In the genomic region with DNA sequence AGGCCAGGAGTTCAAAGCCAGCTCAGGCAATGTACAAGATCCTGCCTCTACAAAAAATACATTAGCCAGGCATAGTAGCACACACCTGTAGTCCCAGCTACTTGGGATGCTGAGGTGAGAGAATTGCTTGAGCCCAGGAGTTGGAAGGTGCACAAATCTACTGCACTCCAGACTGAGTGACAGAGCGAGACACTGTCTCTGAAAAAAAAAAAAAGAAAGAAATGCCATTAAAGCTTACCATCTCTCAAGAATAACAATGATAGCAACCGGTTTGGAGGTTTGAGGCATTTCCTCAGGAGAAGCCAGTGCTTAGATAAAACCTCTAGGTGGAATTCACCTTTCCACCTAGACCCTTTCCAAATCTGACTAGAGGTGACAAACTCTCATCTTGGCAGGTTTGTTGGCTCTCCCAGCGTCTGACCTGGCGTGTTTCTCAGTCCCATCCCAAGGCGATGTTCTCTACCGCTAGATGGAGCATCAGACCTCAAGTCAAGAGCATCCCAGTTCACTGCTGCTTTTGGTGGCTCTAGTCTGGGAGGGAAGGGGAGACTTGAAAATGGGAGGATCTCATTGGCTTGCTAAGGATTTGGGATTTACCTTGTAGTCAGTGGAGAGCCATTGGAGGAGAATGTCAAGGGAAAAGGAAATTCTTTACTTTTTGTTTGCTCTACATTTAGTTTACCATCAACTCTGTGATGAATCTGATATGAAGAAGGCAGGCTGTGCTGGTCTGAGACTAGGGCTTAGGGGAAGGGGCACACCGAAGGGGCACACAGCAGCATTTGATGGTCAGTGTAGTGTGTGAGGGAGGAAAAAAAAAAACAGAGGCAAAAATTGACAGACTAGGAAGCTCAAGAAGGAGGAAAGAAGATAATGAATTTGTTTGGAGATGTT, we compare ENCODE assay signal across 8 cellular contexts.
DNase-seq lines count a peak whose midpoint lies in the region; ATAC-seq, FAIRE-seq and TF ChIP-seq lines count a peak whose summit lies in the region.

No MANE protein-coding gene starts in this region.

- H3K4me3 ChIP-seq in A673 (ENCODE audit: low read depth, low read length, poor library complexity, severe bottlenecking), result no peak overlapping the region
- H3K4me3 ChIP-seq in SJSA1, result no peak overlapping the region

- TF ChIP-seq CTCF in A673 (conservative IDR thresholded peaks at IDR 0.05; ENCODE audit: low read depth, low read length) (peak; percentile 77), MCF 10A (IDR thresholded peaks at IDR 0.05; ENCODE audit: unreplicated experiment) (peak; percentile 61)

- POLR2A ChIA-PET in A673 (lab: Charles Lee; ENCODE audit: low non-redundant PET), result no interaction called here
- POLR2A ChIA-PET in MCF 10A (lab: Yijun Ruan, JAX), result interaction anchor here (0.7 to 2.1 kb wide), 7 partner anchors 10 to 128 kb away, joined by 3 to 12 read pairs (median 5); partner anchors contain the start of gene NCOA7

- no peaks in the 10 kb centered on the region for H3K9me3 ChIP-seq in A673 (ENCODE audit: low read depth, low read length, poor library complexity, severe bottlenecking)
- H3K9me3 ChIP-seq in SJSA1 (replicated peaks), result no peaks in the 10 kb centered on the region

- CTCF ChIA-PET in A673 (lab: Charles Lee) (interaction anchor here (0.6 to 1.4 kb wide), 5 partner anchors 67 to 1637 kb away, joined by 3 to 5 read pairs (median 4); no protein-coding TSS in a partner anchor), MCF 10A (lab: Yijun Ruan, JAX) (interaction anchor here (0.6 to 4.3 kb wide), 54 partner anchors 9 to 617 kb away, joined by 3 to 156 read pairs (median 6); partner anchors contain the start of genes HINT3 and TRMT11)

- H3K27me3 ChIP-seq in A673 (replicated peaks; ENCODE audit: insufficient read depth, low read depth, low read length, poor library complexity), result no peaks in the 10 kb centered on the region
- H3K27me3 ChIP-seq in SJSA1 (replicated peaks), result no peaks in the 10 kb centered on the region

- ATAC-seq in HG03521 (IDR thresholded peaks at IDR 0.05; ENCODE audit: unreplicated experiment), result peak; percentile 61
- ATAC-seq in GM18873 (IDR thresholded peaks at IDR 0.05; ENCODE audit: low FRiP score, unreplicated experiment), result no peak

- H3K4me1 Mint-ChIP-seq in MCF 10A (ENCODE audit: insufficient read depth, unreplicated experiment), result peaks cover 25% of the 10 kb centered on the region

- no peaks in the 10 kb centered on the region for H3K4me1 ChIP-seq in A673 (ENCODE audit: insufficient read depth, low read length, poor library complexity, severe bottlenecking)
- H3K4me1 ChIP-seq in SJSA1 (replicated peaks), result no peaks in the 10 kb centered on the region

- H3K4me3 Mint-ChIP-seq in MCF 10A (ENCODE audit: unreplicated experiment), result no peak overlapping the region

- BruUV-seq in A673 (replicated peaks; lab: Mats Ljungman, UMichigan) (no TSS peak), MCF 10A (replicated peaks; lab: Mats Ljungman, UMichigan) (no TSS peak)

- DNase-seq in A673 (ENCODE audit: low spot score) (peak; percentile 74), GM18507 (ENCODE audit: extremely low spot score, insufficient read length, low read depth) (peak; percentile 14), SJSA1 (ENCODE audit: low read depth in 1 of 2, low spot score in 2 of 2) (peak; percentile 62 to 63), MCF 10A (ENCODE audit: unreplicated experiment) (peak; percentile 86), iPS-NIHi7 (ENCODE audit: extremely low spot score) (peak; percentile 95)
- peak; percentile 13 for DNase-seq in stimulated activated CD4-positive, alpha-beta T cell treated with anti-CD3 and anti-CD28 coated beads, Interleukin-1b, Interleukin-23, amount 100 ng/mL, for 48 hours

- peak overlapping the region; percentile 49 for H3K27ac Mint-ChIP-seq in MCF 10A (ENCODE audit: low read depth, unreplicated experiment)

- H3K27me3 Mint-ChIP-seq in MCF 10A (ENCODE audit: insufficient read depth, unreplicated experiment), result no peaks in the 10 kb centered on the region

- H3K36me3 ChIP-seq in A673 (ENCODE audit: insufficient read depth, low read length, poor library complexity, severe bottlenecking) (no peaks in the 10 kb centered on the region), SJSA1 (no peaks in the 10 kb centered on the region)

- peaks cover 25% of the 10 kb centered on the region for H3K36me3 Mint-ChIP-seq in MCF 10A (ENCODE audit: insufficient read depth, unreplicated experiment)

- intact Hi-C loops in A673 (cut with micrococcal nuclease; ENCODE audit: unreplicated experiment), result loop anchor here (1.0 to 5.0 kb wide), 3 partner anchors 68 to 114 kb away; partner anchors contain the start of genes HINT3 and NCOA7
- intact Hi-C loops in MCF 10A (cut with micrococcal nuclease), result loop anchor here (1.0 to 2.0 kb wide), 3 partner anchors 68 to 116 kb away; partner anchors contain the start of genes HINT3 and NCOA7

- H3K27ac ChIP-seq in A673 (ENCODE audit: low read depth, low read length, poor library complexity, severe bottlenecking) (no peak overlapping the region), SJSA1 (no peak overlapping the region)

- H3K9me3 Mint-ChIP-seq in MCF 10A (ENCODE audit: unreplicated experiment), result no peaks in the 10 kb centered on the region

- peak; percentile 81 for FAIRE-seq in GM18507 (lab: Jason Lieb, UNC)

Comparison
In these comparisons a context has a peak if more than half of its experiments do, and no peak if none do; other contexts are left out.
1. DNase-seq: peak in every context shown above with its lines; median percentile 95 in iPS-NIHi7; 86 in MCF 10A; 74 in A673; 62 in SJSA1; 14 in GM18507; 13 in stimulated activated CD4-positive, alpha-beta T cell treated with anti-CD3 and anti-CD28 coated beads, Interleukin-1b, Interleukin-23, amount 100 ng/mL, for 48 hours.